ENCODE assay signal across 7 cellular contexts in genomic region chr3:12965999-12966846, GRCh38.
DNase-seq lines count a peak whose midpoint lies in the region; TF ChIP-seq lines count a peak whose summit lies in the region.

No MANE protein-coding gene starts in this region.

- no peak overlapping the region for H2AFZ ChIP-seq in MM.1S (ENCODE audit: low read length)

- H3K36me3 ChIP-seq in adrenal gland (replicated peaks in 1 of 2), result no peaks in the 10 kb centered on the region
- H3K36me3 ChIP-seq in subcutaneous abdominal adipose tissue (ENCODE audit: control insufficient read depth in 5 of 5, insufficient read depth in 5 of 5, low read length in 5 of 5), result no peaks in the 10 kb centered on the region
- H3K36me3 ChIP-seq in MM.1S (replicated peaks; ENCODE audit: insufficient read depth, low read length), result no peaks in the 10 kb centered on the region

- no peaks in the 10 kb centered on the region for H3K9me3 ChIP-seq in adrenal gland (replicated peaks in 1 of 3)
- H3K9me3 ChIP-seq in subcutaneous abdominal adipose tissue (ENCODE audit: control insufficient read depth in 5 of 5, low read length in 5 of 5), result no peaks in the 10 kb centered on the region
- H3K9me3 ChIP-seq in MM.1S (replicated peaks; ENCODE audit: insufficient read depth, low read length), result no peaks in the 10 kb centered on the region

- no peak for DNase-seq in LNCaP clone FGC (ENCODE audit: low read depth)
- DNase-seq in adrenal gland, result no peak
- DNase-seq in DMS 273 treated with DMSO at 0.1 percent for 48 hours (lab: John Stamatoyannopoulos, UW), result no peak
- no peak for DNase-seq in ureter (ENCODE audit: low spot score)
- DNase-seq in MM.1S, result no peak

- H3K9me2 ChIP-seq in MM.1S (replicated peaks; ENCODE audit: insufficient read depth, low read length), result no peaks in the 10 kb centered on the region

- H3K9ac ChIP-seq in subcutaneous abdominal adipose tissue (ENCODE audit: low read length in 5 of 5), result peak overlapping the region; percentile 68 to 91 (median 74)
- no peak overlapping the region for H3K9ac ChIP-seq in MM.1S (ENCODE audit: low read length)

- no peaks in the 10 kb centered on the region for H3F3A ChIP-seq in MM.1S (ENCODE audit: insufficient read depth, low read length)

- H3K27ac ChIP-seq in adrenal gland (peak overlapping the region in 3 of 5 donors; percentile 80 to 89 (median 87)), layer of hippocampus (ENCODE audit: low read depth, low read length) (peak overlapping the region; percentile 36), subcutaneous abdominal adipose tissue (ENCODE audit: low read depth, low read length) (peak overlapping the region; percentile 50), MM.1S (ENCODE audit: low read length) (no peak overlapping the region)

- no peak overlapping the region for H3K4me2 ChIP-seq in MM.1S (ENCODE audit: low read depth, low read length)

- H4K20me1 ChIP-seq in MM.1S (ENCODE audit: insufficient read depth, low read length), result peaks cover 28% of the 10 kb centered on the region

- H3K4me1 ChIP-seq in adrenal gland (replicated peaks in 1 of 2) (peaks cover 46 to 62% of the 10 kb centered on the region in 2 donors), subcutaneous abdominal adipose tissue (ENCODE audit: control insufficient read depth in 5 of 5, insufficient read depth in 5 of 5, low read length in 5 of 5) (peaks cover 29 to 79% (median 75%) of the 10 kb centered on the region in 5 donors), MM.1S (ENCODE audit: low read length) (peaks cover 8% of the 10 kb centered on the region)

- TF ChIP-seq POLR2A in adrenal gland (IDR thresholded peaks at IDR 0.05), result no peak

- intact Hi-C loops in adrenal gland (cut with DNase I), result no loop called here

- TF ChIP-seq CTCF in LNCaP clone FGC (IDR thresholded peaks at IDR 0.05; ENCODE audit: control insufficient read depth, extremely low read depth, insufficient read depth) (no peak), adrenal gland (IDR thresholded peaks at IDR 0.05) (no peak), MM.1S (IDR thresholded peaks at IDR 0.05; ENCODE audit: low read length) (no peak)

- H3K4me3 ChIP-seq in LNCaP clone FGC (ENCODE audit: low read depth, low read length) (peak overlapping the region; percentile 92), adrenal gland (peak overlapping the region in 2 of 4 donors; percentile 88 to 91), subcutaneous abdominal adipose tissue (ENCODE audit: low read depth in 1 of 5, low read length in 5 of 5) (peak overlapping the region; percentile 72 to 89 (median 83)), MM.1S (ENCODE audit: low read length) (no peak overlapping the region)

- WGBS in adrenal gland, 4 donors, result 62 to 70% (median 64%) methylated on average over 7 to 11 of the region's 11 CpGs

- H3K79me2 ChIP-seq in MM.1S (ENCODE audit: low read length), result peaks cover 86% of the 10 kb centered on the region

- H3K27me3 ChIP-seq in adrenal gland (no peaks in the 10 kb centered on the region), layer of hippocampus (ENCODE audit: control insufficient read depth, insufficient read depth, low read length) (no peaks in the 10 kb centered on the region), subcutaneous abdominal adipose tissue (ENCODE audit: control insufficient read depth in 5 of 5, insufficient read depth in 4 of 5, low read length in 5 of 5) (no peaks in the 10 kb centered on the region), MM.1S (replicated peaks; ENCODE audit: insufficient read depth, low read length) (no peaks in the 10 kb centered on the region)
